In the genomic region with DNA sequence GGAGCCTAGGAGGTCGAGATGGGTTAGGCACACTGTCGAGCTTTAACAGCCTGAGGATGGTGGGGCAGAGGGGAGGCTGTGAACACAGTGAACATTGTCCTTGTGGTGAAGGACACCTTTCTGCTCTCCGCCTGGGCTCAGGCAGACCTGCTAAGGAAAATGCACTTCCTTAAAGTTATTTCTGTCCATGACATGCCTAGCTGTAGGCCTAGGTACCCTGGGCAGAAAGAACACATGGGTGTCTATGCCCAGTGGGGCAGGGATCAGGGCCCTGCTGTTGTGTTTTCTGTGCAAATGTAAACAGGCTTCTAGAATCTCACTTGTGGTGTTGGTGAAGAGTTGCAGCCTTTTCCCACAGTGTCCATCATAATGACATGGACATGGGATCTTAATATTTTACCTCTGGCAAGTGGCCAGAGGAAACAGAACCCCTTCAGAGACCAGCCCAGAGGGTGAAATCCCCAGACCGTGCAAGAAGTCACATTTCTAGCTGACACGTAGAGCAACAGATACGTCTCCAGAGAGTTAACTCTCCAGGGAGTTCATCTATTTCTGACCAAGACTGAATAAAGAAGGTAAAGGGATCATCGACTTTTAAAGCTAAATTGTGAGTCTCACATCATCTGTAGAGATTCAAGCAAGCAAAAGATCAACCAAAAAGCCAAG, we compare ENCODE assay signal across 10 cellular contexts.
DNase-seq lines count a peak whose midpoint lies in the region; ATAC-seq, FAIRE-seq and TF ChIP-seq lines count a peak whose summit lies in the region.
"Had no signal": no experiment of that assay in that cellular context is flagged by ENCODE, and none has a peak within 500 bp of the region (broad histone marks: within the 10 kb centered on the region; RNA-seq: fewer than 3 reads in every experiment).

No MANE protein-coding gene starts in this region.

- peak; percentile 77 for ATAC-seq in GM21737 (IDR thresholded peaks at IDR 0.05; ENCODE audit: unreplicated experiment)

- no peak overlapping the region for H3K9ac ChIP-seq in mesenchymal stem cell (ENCODE audit: low read length)

- WGBS in mesenchymal stem cell = 68% methylated on average over 6 of the region's 7 CpGs

- no peak overlapping the region for H3K4me3 ChIP-seq in mesenchymal stem cell (ENCODE audit: insufficient read depth in 1 of 2, low read depth in 1 of 2, low read length in 2 of 2)
- H3K4me3 ChIP-seq: SK-N-MC had no signal

- H4K91ac ChIP-seq in mesenchymal stem cell (ENCODE audit: low read length) = no peak overlapping the region

- peak overlapping the region in 1 of 2 experiments; percentile 89 for H2BK12ac ChIP-seq in mesenchymal stem cell (ENCODE audit: low read length in 2 of 2)

- H2BK120ac ChIP-seq in mesenchymal stem cell (ENCODE audit: low read depth, low read length) = no peak overlapping the region

- TF ChIP-seq POLR2A in GM12891 (IDR thresholded peaks at IDR 0.05; ENCODE audit: low read depth, low read length) = no peak

- H3K18ac ChIP-seq in mesenchymal stem cell (ENCODE audit: low read depth in 1 of 2, low read length in 2 of 2) = peak overlapping the region; percentile 26 to 34

- H3K9me3 ChIP-seq in mesenchymal stem cell (ENCODE audit: control insufficient read depth, low read length) = no peaks in the 10 kb centered on the region

- H3K14ac ChIP-seq in mesenchymal stem cell (ENCODE audit: low read length in 2 of 2) = no peak overlapping the region

- H3K27me3 ChIP-seq in mesenchymal stem cell (ENCODE audit: control insufficient read depth in 1 of 2, insufficient read depth in 1 of 2, low read length in 2 of 2) = no peaks in the 10 kb centered on the region

- peak overlapping the region; percentile 63 for H3K27ac ChIP-seq in mesenchymal stem cell (ENCODE audit: low read length, poor library complexity, severe bottlenecking)
- H3K27ac ChIP-seq: epithelial cell of prostate had no signal

- no peak overlapping the region for H2BK15ac ChIP-seq in mesenchymal stem cell (ENCODE audit: low read depth, poor library complexity, severe bottlenecking)

- H3K4me2 ChIP-seq in mesenchymal stem cell (ENCODE audit: low read length, poor library complexity, severe bottlenecking) = no peak overlapping the region

- peaks cover 0 to 30% of the 10 kb centered on the region in 2 experiments for H3K36me3 ChIP-seq in mesenchymal stem cell (ENCODE audit: control insufficient read depth in 1 of 2, insufficient read depth in 2 of 2, low read depth in 1 of 2, low read length in 2 of 2)

- H3K79me1 ChIP-seq in mesenchymal stem cell (replicated peaks; ENCODE audit: low read length, poor library complexity, severe bottlenecking) = peaks cover 2% of the 10 kb centered on the region

- no peak for DNase-seq in GM12891 (ENCODE audit: insufficient read length, low spot score)
- peak; percentile 94 for DNase-seq in NAMALWA (ENCODE audit: low spot score)
- peak; percentile 59 for DNase-seq in mesenchymal stem cell
- no peak for DNase-seq in CD1c-positive myeloid dendritic cell (ENCODE audit: extremely low spot score)
- no peak for DNase-seq in hepatic stellate cell (ENCODE audit: low spot score)
- no peak for DNase-seq in HTR-8/SVneo (ENCODE audit: insufficient read length, low spot score)
- no peak for DNase-seq in activated CD4-positive, alpha-beta T cell treated with anti-CD3 and anti-CD28 coated beads, Interleukin-2, amount 50 U/mL, for 48 hours

- H3K4me1 ChIP-seq in mesenchymal stem cell (ENCODE audit: control insufficient read depth, insufficient read depth, low read depth, low read length) = peaks cover 46% of the 10 kb centered on the region

- H2AFZ ChIP-seq in mesenchymal stem cell (ENCODE audit: low read depth, low read length) = no peak overlapping the region

- H3K23ac ChIP-seq in mesenchymal stem cell (ENCODE audit: low read length in 2 of 2) = no peak overlapping the region

- H2BK5ac ChIP-seq in mesenchymal stem cell (ENCODE audit: low read depth, low read length, poor library complexity, severe bottlenecking) = no peak overlapping the region

- FAIRE-seq in GM12891 (lab: Jason Lieb, UNC) (peak; percentile 58), HTR-8/SVneo (lab: Jason Lieb, UNC) (no peak)

- no peak overlapping the region for H2AK5ac ChIP-seq in mesenchymal stem cell (ENCODE audit: low read length, severe bottlenecking)

- peak overlapping the region; percentile 64 for H4K8ac ChIP-seq in mesenchymal stem cell (ENCODE audit: low read length)

- H3K4ac ChIP-seq in mesenchymal stem cell (ENCODE audit: low read depth in 1 of 2, low read length in 2 of 2) = no peak overlapping the region

TF ChIP-seq in GM12891, 5 proteins besides CTCF, POLR2A, EP300 and RAD21:
- no peak for TF ChIP-seq PAX5 (IDR thresholded peaks at IDR 0.05; ENCODE audit: insufficient read depth, low read length, severe bottlenecking)
- TF ChIP-seq POU2F2 (IDR thresholded peaks at IDR 0.05; ENCODE audit: low read depth, low read length) = no peak
- peak; percentile 24; the same call in 1 of the 2 replicates for TF ChIP-seq POLR2AphosphoS5 (IDR thresholded peaks at IDR 0.05; ENCODE audit: low read depth, low read length)
- no peak for TF ChIP-seq TAF1 (IDR thresholded peaks at IDR 0.05; ENCODE audit: low read depth, low read length)
- TF ChIP-seq SPI1 (IDR thresholded peaks at IDR 0.05; ENCODE audit: low read depth, low read length) = peak; percentile 68
TF ChIP-seq in GM12891: peak in this region for 2.

Comparison
In these comparisons a context has a peak if more than half of its experiments do, and no peak if none do; other contexts are left out.
1. DNase-seq: peak in NAMALWA (single experiment) and mesenchymal stem cell (single experiment); none in GM12891 (single experiment), CD1c-positive myeloid dendritic cell (single experiment), hepatic stellate cell (single experiment), HTR-8/SVneo (single experiment) and activated CD4-positive, alpha-beta T cell treated with anti-CD3 and anti-CD28 coated beads, Interleukin-2, amount 50 U/mL, for 48 hours (0 of 2).